16 cellular contexts compared by ENCODE assay signal in the genomic region with DNA sequence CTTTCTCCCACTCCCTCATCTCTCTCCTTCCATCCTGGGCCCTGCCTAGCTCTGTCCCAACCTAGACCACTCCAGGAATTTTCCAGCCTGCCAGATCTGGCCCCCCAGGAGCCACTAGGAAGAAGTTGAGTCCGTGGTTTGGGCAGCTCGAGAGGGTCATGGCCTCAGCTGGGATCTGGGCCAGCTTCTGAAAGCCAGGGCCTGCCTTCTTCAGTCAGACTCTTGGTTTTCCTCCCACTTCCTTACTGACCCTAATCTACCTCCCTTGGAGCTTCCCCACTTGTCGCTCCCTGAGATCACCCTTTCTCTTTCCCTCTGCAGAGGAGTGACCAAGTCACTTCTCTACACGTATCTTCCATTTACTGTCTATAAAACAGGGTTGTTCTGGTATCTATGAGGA. TPM values are rescaled to one million over a fixed set of nuclear protein-coding genes. Genes with fewer than 3 reads are reported as not detected.
DNase-seq lines count a peak whose midpoint lies in the region; ATAC-seq, FAIRE-seq and TF ChIP-seq lines count a peak whose summit lies in the region.
"Had no signal": no experiment of that assay in that cellular context is flagged by ENCODE, and none has a peak within 500 bp of the region (broad histone marks: within the 10 kb centered on the region; RNA-seq: fewer than 3 reads in every experiment).

No MANE protein-coding gene starts in this region.

- CTCF ChIA-PET in K562 (lab: Yijun Ruan, JAX; ENCODE audit: low intra/inter-chr PET ratio): interaction anchor here (1.0 kb wide), 1 partner anchor 329 kb away, joined by 4 read pairs; no protein-coding TSS in a partner anchor
- CTCF ChIA-PET in activated CD4-positive, alpha-beta T cell treated with anti-CD3 and anti-CD28 coated beads, Interleukin-2, amount 10 ng/mL, durations not matched to agents 7 days and 5 days (lab: Charles Lee): interaction anchor here (1.3 kb wide), 1 partner anchor 17 kb away, joined by 4 read pairs; no protein-coding TSS in a partner anchor

- H4K20me1 ChIP-seq in K562 (replicated peaks; ENCODE audit: control insufficient read depth, insufficient read depth, low read length): 0 out of 2 replicates have a peak, but pooled peaks cover 7% of the 10 kb centered on the region

- peaks cover 8 to 10% of the 10 kb centered on the region in 2 experiments; a peak in 3 of 5 replicates for H3K4me1 ChIP-seq in K562 (replicated peaks in 1 of 2; ENCODE audit: control insufficient read depth in 2 of 2, insufficient read depth in 2 of 2, low read length in 2 of 2)
- H3K4me1 ChIP-seq in left ventricle myocardium inferior: peaks cover 13% of the 10 kb centered on the region
- no peaks in the 10 kb centered on the region for H3K4me1 ChIP-seq in aorta (ENCODE audit: control insufficient read depth in 1 of 2, insufficient read depth in 2 of 2, low read length in 2 of 2)

- H3K79me2 ChIP-seq in K562 (ENCODE audit: control insufficient read depth, insufficient read depth, low read length): no peaks in the 10 kb centered on the region

- TF ChIP-seq EP300 in K562 (IDR thresholded peaks at IDR 0.05; ENCODE audit: low read length): no peak

- H2AFZ ChIP-seq in K562 (ENCODE audit: low read depth, low read length): no peak overlapping the region

- ATAC-seq in K562: peak; percentile 53
- peak; percentile 66 for ATAC-seq in aorta (ENCODE audit: low FRiP score)
- ATAC-seq: GM12878; stimulated activated memory B cell treated with anti-CD40 and anti-IgM and Interleukin-4, amounts not matched to agents 10 μg/mL and 1 μg/mL and 100 μg/mL, for 72 hours had no signal

- FAIRE-seq in K562 (lab: Jason Lieb, UNC): no peak
- FAIRE-seq: A204.1, GM12878, keratinocyte had no signal

- no peak for DNase-seq in activated T-cell treated with anti-CD3 and anti-CD28 coated beads, Interleukin-2, amount 50 U/mL, for 24 hours
- no peak for DNase-seq in activated T-cell treated with anti-CD3 and anti-CD28 coated beads for 4 hours
- peak in 1 of 4 experiments; percentile 14 for DNase-seq in K562 (ENCODE audit: extremely low read depth in 1 of 4, low spot score in 3 of 4)
- peak; percentile 49 for DNase-seq in left ventricle myocardium inferior
- DNase-seq in aorta: no peak
- DNase-seq in UCSD-AML1 (lab: John Stamatoyannopoulos, UW; ENCODE audit: unreplicated experiment): no peak
- DNase-seq in activated CD4-positive, alpha-beta T cell treated with anti-CD3 and anti-CD28 coated beads, Interleukin-2, amount 10 ng/mL, durations not matched to agents 7 days and 5 days: no peak
- no peak for DNase-seq in NK-92 (lab: John Stamatoyannopoulos, UW; ENCODE audit: unreplicated experiment)
- DNase-seq: activated CD8-positive, alpha-beta memory T cell treated with anti-CD3 and anti-CD28 coated beads for 24 hours; activated naive CD8-positive, alpha-beta T cell treated with anti-CD3 and anti-CD28 coated beads for 36 hours; NCI-H146; stimulated activated CD4-positive, alpha-beta T cell treated with anti-CD3 and anti-CD28 coated beads, Interleukin-15, amount 100 ng/mL, for 24 hours had no signal

- in situ Hi-C loops in K562 (cut with MboI): loop anchor here (25.0 kb wide), 1 partner anchor 343 kb away; no protein-coding TSS in a partner anchor

- no peaks in the 10 kb centered on the region for H3K9me3 ChIP-seq in K562 (replicated peaks; ENCODE audit: control insufficient read depth, insufficient read depth, low read depth, low read length)
- H3K9me3 ChIP-seq in left ventricle myocardium inferior (replicated peaks): no peaks in the 10 kb centered on the region
- no peaks in the 10 kb centered on the region for H3K9me3 ChIP-seq in aorta (ENCODE audit: control insufficient read depth, low read length)

- WGBS in K562 (ENCODE audit: insufficient coverage, low coverage, missing lambda C conversion rate): 6% methylated on average over 4 of the region's 4 CpGs
- 18 to 26% methylated on average over 4 of the region's 4 CpGs for WGBS in aorta, 2 donors

- H3K4me1 Mint-ChIP-seq in activated T-cell treated with anti-CD3 and anti-CD28 coated beads, Interleukin-2, amount 50 U/mL, for 24 hours (ENCODE audit: low read depth): no peaks in the 10 kb centered on the region
- no peaks in the 10 kb centered on the region for H3K4me1 Mint-ChIP-seq in activated CD4-positive, alpha-beta T cell treated with anti-CD3 and anti-CD28 coated beads, Interleukin-2, amount 10 ng/mL, durations not matched to agents 7 days and 5 days

- no peaks in the 10 kb centered on the region for H3K27me3 Mint-ChIP-seq in activated T-cell treated with anti-CD3 and anti-CD28 coated beads, Interleukin-2, amount 50 U/mL, for 24 hours
- H3K27me3 Mint-ChIP-seq in activated CD4-positive, alpha-beta T cell treated with anti-CD3 and anti-CD28 coated beads, Interleukin-2, amount 10 ng/mL, durations not matched to agents 7 days and 5 days: no peaks in the 10 kb centered on the region
- H3K27me3 Mint-ChIP-seq: activated naive CD8-positive, alpha-beta T cell treated with anti-CD3 and anti-CD28 coated beads for 36 hours; stimulated activated memory B cell treated with anti-CD40 and anti-IgM and Interleukin-4, amounts not matched to agents 10 μg/mL and 1 μg/mL and 100 μg/mL, for 72 hours had no signal

- BruUV-seq in K562 (replicated peaks; lab: Mats Ljungman, UMichigan): no TSS peak

- TF ChIP-seq RAD21 in K562 (CRISPR knock-in tag; conservative IDR thresholded peaks at IDR 0.05 in 1 of 2, IDR thresholded peaks at IDR 0.05 in 1 of 2): no peak

- H3K9me1 ChIP-seq in K562 (ENCODE audit: control insufficient read depth, insufficient read depth, low read length): peaks cover 3% of the 10 kb centered on the region

- H3K27me3 ChIP-seq in K562 (ENCODE audit: control insufficient read depth in 2 of 2, insufficient read depth in 2 of 2, low read length in 2 of 2) (no peaks in the 10 kb centered on the region), left ventricle myocardium inferior (ENCODE audit: low read depth) (no peaks in the 10 kb centered on the region), aorta (ENCODE audit: control insufficient read depth in 1 of 2, insufficient read depth in 2 of 2, low read length in 1 of 2) (no peaks in the 10 kb centered on the region)

- H3K36me3 ChIP-seq in K562 (ENCODE audit: control insufficient read depth, insufficient read depth, low read length): no peaks in the 10 kb centered on the region
- H3K36me3 ChIP-seq in left ventricle myocardium inferior: no peaks in the 10 kb centered on the region
- H3K36me3 ChIP-seq in aorta (ENCODE audit: control insufficient read depth in 1 of 2, insufficient read depth in 2 of 2, low read length in 1 of 2): no peaks in the 10 kb centered on the region

- peak overlapping the region; percentile 11 for H3K27ac Mint-ChIP-seq in activated T-cell treated with anti-CD3 and anti-CD28 coated beads, Interleukin-2, amount 50 U/mL, for 24 hours
- no peak overlapping the region for H3K27ac Mint-ChIP-seq in activated CD4-positive, alpha-beta T cell treated with anti-CD3 and anti-CD28 coated beads, Interleukin-2, amount 10 ng/mL, durations not matched to agents 7 days and 5 days
- H3K27ac Mint-ChIP-seq: activated naive CD8-positive, alpha-beta T cell treated with anti-CD3 and anti-CD28 coated beads for 36 hours; stimulated activated memory B cell treated with anti-CD40 and anti-IgM and Interleukin-4, amounts not matched to agents 10 μg/mL and 1 μg/mL and 100 μg/mL, for 72 hours had no signal

- H3K4me2 ChIP-seq in K562 (ENCODE audit: insufficient read depth, low read length): no peak overlapping the region

- intact Hi-C loops in K562 (cut with micrococcal nuclease) (no loop called here), left ventricle myocardium inferior (cut with micrococcal nuclease) (no loop called here), aorta (cut with DNase I) (loop anchor here in 1 of 2 donors (5.0 kb wide), 1 partner anchor 77 kb away; no protein-coding TSS in a partner anchor)

- H3K9ac ChIP-seq in K562 (ENCODE audit: insufficient read depth in 1 of 2, low read depth in 2 of 2, low read length in 2 of 2): no peak overlapping the region

- POLR2A ChIA-PET in K562 (lab: Yijun Ruan, JAX): interaction anchor here (0.7 kb wide), 1 partner anchor 35 kb away, joined by 3 read pairs; no protein-coding TSS in a partner anchor
- POLR2A ChIA-PET in activated CD4-positive, alpha-beta T cell treated with anti-CD3 and anti-CD28 coated beads, Interleukin-2, amount 10 ng/mL, durations not matched to agents 7 days and 5 days (lab: Charles Lee): no interaction called here

- no peak overlapping the region for H3K4me3 Mint-ChIP-seq in activated T-cell treated with anti-CD3 and anti-CD28 coated beads, Interleukin-2, amount 50 U/mL, for 24 hours
- no peak overlapping the region for H3K4me3 Mint-ChIP-seq in activated CD4-positive, alpha-beta T cell treated with anti-CD3 and anti-CD28 coated beads, Interleukin-2, amount 10 ng/mL, durations not matched to agents 7 days and 5 days
- H3K4me3 Mint-ChIP-seq: activated naive CD8-positive, alpha-beta T cell treated with anti-CD3 and anti-CD28 coated beads for 36 hours; stimulated activated memory B cell treated with anti-CD40 and anti-IgM and Interleukin-4, amounts not matched to agents 10 μg/mL and 1 μg/mL and 100 μg/mL, for 72 hours had no signal

- no peak for TF ChIP-seq POLR2A in K562 (conservative IDR thresholded peaks at IDR 0.05)

- TF ChIP-seq CTCF in K562 (IDR thresholded peaks at IDR 0.05 in 2 of 3, conservative IDR thresholded peaks at IDR 0.05 in 1 of 3; ENCODE audit: insufficient read depth in 2 of 3, low read depth in 1 of 3, low read length in 3 of 3): no peak
- no peak for TF ChIP-seq CTCF in left ventricle myocardium inferior (IDR thresholded peaks at IDR 0.05; ENCODE audit: borderline replicate concordance)

- H3K9me3 Mint-ChIP-seq in activated T-cell treated with anti-CD3 and anti-CD28 coated beads, Interleukin-2, amount 50 U/mL, for 24 hours: no peaks in the 10 kb centered on the region
- H3K9me3 Mint-ChIP-seq in activated CD4-positive, alpha-beta T cell treated with anti-CD3 and anti-CD28 coated beads, Interleukin-2, amount 10 ng/mL, durations not matched to agents 7 days and 5 days: no peaks in the 10 kb centered on the region
- H3K9me3 Mint-ChIP-seq: activated naive CD8-positive, alpha-beta T cell treated with anti-CD3 and anti-CD28 coated beads for 36 hours; stimulated activated memory B cell treated with anti-CD40 and anti-IgM and Interleukin-4, amounts not matched to agents 10 μg/mL and 1 μg/mL and 100 μg/mL, for 72 hours had no signal

- H3K4me3 ChIP-seq in K562: no peak overlapping the region
- no peak overlapping the region for H3K4me3 ChIP-seq in left ventricle myocardium inferior
- H3K4me3 ChIP-seq in aorta (ENCODE audit: low read length in 2 of 2): no peak overlapping the region
- H3K4me3 ChIP-seq: GM12878 had no signal

- H3K36me3 Mint-ChIP-seq in activated T-cell treated with anti-CD3 and anti-CD28 coated beads, Interleukin-2, amount 50 U/mL, for 24 hours (ENCODE audit: low read depth): no peaks in the 10 kb centered on the region
- H3K36me3 Mint-ChIP-seq in activated CD4-positive, alpha-beta T cell treated with anti-CD3 and anti-CD28 coated beads, Interleukin-2, amount 10 ng/mL, durations not matched to agents 7 days and 5 days (ENCODE audit: low read depth): no peaks in the 10 kb centered on the region
- H3K36me3 Mint-ChIP-seq: activated naive CD8-positive, alpha-beta T cell treated with anti-CD3 and anti-CD28 coated beads for 36 hours; stimulated activated memory B cell treated with anti-CD40 and anti-IgM and Interleukin-4, amounts not matched to agents 10 μg/mL and 1 μg/mL and 100 μg/mL, for 72 hours had no signal

- H3K27ac ChIP-seq in K562 (ENCODE audit: extremely low read depth, low read depth, low read length) (no peak overlapping the region), left ventricle myocardium inferior (replicated peaks) (no peak overlapping the region), aorta (ENCODE audit: low read depth in 1 of 2, low read length in 2 of 2) (no peak overlapping the region)

RNA-seq across cellular contexts. Expression of a gene that starts 6.4 kb away (rescaled TPM):
- total RNA-seq in K562 (2011; cell fraction: chromatin; rRNA removed; ENCODE audit: low replicate concordance): 9.5 and 31.3 TPM in 2 replicates
- total RNA-seq in K562 (2011; cell fraction: nucleolus; rRNA removed): 21.2 and 23.6 TPM in 2 replicates
- total RNA-seq in K562 (2011; cell fraction: nucleoplasm; rRNA removed): 13.2 and 14.3 TPM in 2 replicates
- total RNA-seq in K562 (2014; rRNA removed) (8.2 and 11.3 TPM in 2 replicates), K562 (2014; rRNA removed; fragmentation: Illumina TruSeq; extraction: Trizol) (1.4 and 1.7 TPM in 2 replicates), K562 (2015; rRNA removed; fragmentation: Illumina TruSeq; extraction: Trizol) (4.0 and 4.2 TPM in 2 replicates), K562 (2021) (12.4 and 12.9 TPM in 2 replicates), left ventricle myocardium inferior (8.8 TPM), aorta (10 to 100 TPM; 14.1 to 18.9 TPM)
- polyA plus RNA-seq in K562 (2011; rRNA removed) (6.4 and 9.2 TPM in 2 replicates), K562 (2014; fragmentation: Illumina TruSeq; extraction: Trizol) (3.7 and 8.4 TPM in 2 replicates), K562 (2014; fragmentation: Nextera tagmentation; extraction: Ambion mirVana) (under 1 TPM in 1 of 2 experiments, not detected in 1; 0.11 TPM), K562 (2014; rRNA removed) (10.7 and 11.9 TPM in 2 replicates), aorta (10 to 100 TPM in 1 of 2 donors, 1 to 10 TPM in 1; 4.0 to 12.7 TPM)
- 9.5 and 22.7 TPM in 2 replicates for polyA plus RNA-seq in K562 (2011; cell fraction: cytosol; rRNA removed)
- 16.1 and 20.2 TPM in 2 replicates for polyA plus RNA-seq in K562 (2011; cell fraction: nucleus; rRNA removed)
- 7.3 and 10.7 TPM in 2 replicates for polyA plus RNA-seq in K562 (2012)
- polyA minus RNA-seq in K562 (2011; rRNA and poly(A)+ RNA removed): 2.5 and 5.3 TPM in 2 replicates
- polyA minus RNA-seq in K562 (2011; cell fraction: cytosol; rRNA and poly(A)+ RNA removed): 8.2 and 8.6 TPM in 2 replicates
- polyA minus RNA-seq in K562 (2011; cell fraction: nucleus; rRNA and poly(A)+ RNA removed): 5.5 and 6.7 TPM in 2 replicates
- total RNA-seq in activated CD4-positive, alpha-beta T cell treated with anti-CD3 and anti-CD28 coated beads, Interleukin-2, amount 10 ng/mL, durations not matched to agents 7 days and 5 days: 10 to 100 TPM; 24.7 to 24.9 TPM

RNA-seq across cellular contexts. Expression of a gene that starts 35.4 kb away (rescaled TPM):
- total RNA-seq in K562 (2011; cell fraction: chromatin; rRNA removed; ENCODE audit: low replicate concordance): 13.7 and 27.0 TPM in 2 replicates
- 25.8 and 27.0 TPM in 2 replicates for total RNA-seq in K562 (2011; cell fraction: nucleolus; rRNA removed)
- 21.0 and 29.0 TPM in 2 replicates for total RNA-seq in K562 (2011; cell fraction: nucleoplasm; rRNA removed)
- total RNA-seq in K562 (2014; rRNA removed) (49.2 and 63.0 TPM in 2 replicates), K562 (2014; rRNA removed; fragmentation: Illumina TruSeq; extraction: Trizol) (34.6 and 37.5 TPM in 2 replicates), K562 (2015; rRNA removed; fragmentation: Illumina TruSeq; extraction: Trizol) (46.6 and 47.4 TPM in 2 replicates), K562 (2021) (70.0 and 73.8 TPM in 2 replicates), left ventricle myocardium inferior (179 TPM), aorta (100 to 1,000 TPM in 1 of 2 donors, 10 to 100 TPM in 1; 91.5 to 114 TPM)
- polyA plus RNA-seq in K562 (2011; rRNA removed) (51.7 and 52.6 TPM in 2 replicates), K562 (2014; fragmentation: Illumina TruSeq; extraction: Trizol) (47.2 and 52.2 TPM in 2 replicates), K562 (2014; fragmentation: Nextera tagmentation; extraction: Ambion mirVana) (10 to 100 TPM; 11.4 to 18.0 TPM), K562 (2014; rRNA removed) (38.4 and 48.0 TPM in 2 replicates), aorta (10 to 100 TPM; 33.0 to 40.4 TPM)
- 72.8 and 75.5 TPM in 2 replicates for polyA plus RNA-seq in K562 (2011; cell fraction: cytosol; rRNA removed)
- 25.7 and 27.6 TPM in 2 replicates for polyA plus RNA-seq in K562 (2011; cell fraction: nucleus; rRNA removed)
- 30.7 and 36.5 TPM in 2 replicates for polyA plus RNA-seq in K562 (2012)
- 59.1 and 79.4 TPM in 2 replicates for polyA minus RNA-seq in K562 (2011; rRNA and poly(A)+ RNA removed)
- 74.9 and 81.0 TPM in 2 replicates for polyA minus RNA-seq in K562 (2011; cell fraction: cytosol; rRNA and poly(A)+ RNA removed)
- 12.4 and 19.2 TPM in 2 replicates for polyA minus RNA-seq in K562 (2011; cell fraction: nucleus; rRNA and poly(A)+ RNA removed)
- 100 to 1,000 TPM in 1 of 2 experiments, 10 to 100 TPM in 1; 98.2 to 102 TPM for total RNA-seq in activated CD4-positive, alpha-beta T cell treated with anti-CD3 and anti-CD28 coated beads, Interleukin-2, amount 10 ng/mL, durations not matched to agents 7 days and 5 days

RNA-seq across cellular contexts. Expression of a gene that starts 39.5 kb away (rescaled TPM):
- 135 and 339 TPM in 2 replicates for total RNA-seq in K562 (2011; cell fraction: chromatin; rRNA removed; ENCODE audit: low replicate concordance)
- total RNA-seq in K562 (2011; cell fraction: nucleolus; rRNA removed): 168 and 180 TPM in 2 replicates
- total RNA-seq in K562 (2011; cell fraction: nucleoplasm; rRNA removed): 115 and 116 TPM in 2 replicates
- total RNA-seq in K562 (2014; rRNA removed) (82.5 and 117 TPM in 2 replicates), K562 (2014; rRNA removed; fragmentation: Illumina TruSeq; extraction: Trizol) (57.2 and 64.8 TPM in 2 replicates), K562 (2015; rRNA removed; fragmentation: Illumina TruSeq; extraction: Trizol) (65.9 and 71.4 TPM in 2 replicates), K562 (2021) (116 and 121 TPM in 2 replicates), left ventricle myocardium inferior (257 TPM), aorta (100 to 1,000 TPM; 250 to 299 TPM)
- polyA plus RNA-seq in K562 (2011; rRNA removed) (126 and 140 TPM in 2 replicates), K562 (2014; fragmentation: Illumina TruSeq; extraction: Trizol) (92.6 and 108 TPM in 2 replicates), K562 (2014; fragmentation: Nextera tagmentation; extraction: Ambion mirVana) (10 to 100 TPM; 11.7 to 14.4 TPM), K562 (2014; rRNA removed) (86.9 and 88.9 TPM in 2 replicates), aorta (100 to 1,000 TPM in 1 of 2 donors, 10 to 100 TPM in 1; 87.5 to 355 TPM)
- 150 and 255 TPM in 2 replicates for polyA plus RNA-seq in K562 (2011; cell fraction: cytosol; rRNA removed)
- 312 and 400 TPM in 2 replicates for polyA plus RNA-seq in K562 (2011; cell fraction: nucleus; rRNA removed)
- polyA plus RNA-seq in K562 (2012): 87.1 and 120 TPM in 2 replicates
- 124 and 145 TPM in 2 replicates for polyA minus RNA-seq in K562 (2011; rRNA and poly(A)+ RNA removed)
- 107 and 114 TPM in 2 replicates for polyA minus RNA-seq in K562 (2011; cell fraction: cytosol; rRNA and poly(A)+ RNA removed)
- 59.5 and 63.8 TPM in 2 replicates for polyA minus RNA-seq in K562 (2011; cell fraction: nucleus; rRNA and poly(A)+ RNA removed)
- total RNA-seq in activated CD4-positive, alpha-beta T cell treated with anti-CD3 and anti-CD28 coated beads, Interleukin-2, amount 10 ng/mL, durations not matched to agents 7 days and 5 days: 100 to 1,000 TPM; 323 to 328 TPM

RNA-seq across cellular contexts. Expression of a gene that starts 41.4 kb away (rescaled TPM):
- total RNA-seq in K562 (2011; cell fraction: chromatin; rRNA removed; ENCODE audit: low replicate concordance): 8.1 and 23.7 TPM in 2 replicates
- 20.5 and 26.8 TPM in 2 replicates for total RNA-seq in K562 (2011; cell fraction: nucleolus; rRNA removed)
- 12.3 and 12.8 TPM in 2 replicates for total RNA-seq in K562 (2011; cell fraction: nucleoplasm; rRNA removed)
- total RNA-seq in K562 (2014; rRNA removed): 4.0 and 6.4 TPM in 2 replicates
- total RNA-seq in K562 (2014; rRNA removed; fragmentation: Illumina TruSeq; extraction: Trizol): 0.77 and 1.2 TPM in 2 replicates
- total RNA-seq in K562 (2015; rRNA removed; fragmentation: Illumina TruSeq; extraction: Trizol): 2.4 and 2.8 TPM in 2 replicates
- 7.8 and 8.2 TPM in 2 replicates for total RNA-seq in K562 (2021)
- polyA plus RNA-seq in K562 (2011; rRNA removed): 3.0 and 5.9 TPM in 2 replicates
- polyA plus RNA-seq in K562 (2011; cell fraction: cytosol; rRNA removed): 8.2 and 13.6 TPM in 2 replicates
- 24.6 and 25.0 TPM in 2 replicates for polyA plus RNA-seq in K562 (2011; cell fraction: nucleus; rRNA removed)
- polyA plus RNA-seq in K562 (2012): 6.5 and 7.8 TPM in 2 replicates
- polyA plus RNA-seq in K562 (2014; fragmentation: Illumina TruSeq; extraction: Trizol): 1.6 and 3.6 TPM in 2 replicates
- polyA plus RNA-seq in K562 (2014; fragmentation: Nextera tagmentation; extraction: Ambion mirVana): under 1 TPM; 0.10 to 0.21 TPM
- polyA plus RNA-seq in K562 (2014; rRNA removed): 3.8 and 4.7 TPM in 2 replicates
- 3.6 and 5.1 TPM in 2 replicates for polyA minus RNA-seq in K562 (2011; rRNA and poly(A)+ RNA removed)
- 4.9 and 5.6 TPM in 2 replicates for polyA minus RNA-seq in K562 (2011; cell fraction: cytosol; rRNA and poly(A)+ RNA removed)
- 11.4 and 14.9 TPM in 2 replicates for polyA minus RNA-seq in K562 (2011; cell fraction: nucleus; rRNA and poly(A)+ RNA removed)
- 37.0 TPM for total RNA-seq in left ventricle myocardium inferior
- 10 to 100 TPM; 11.1 to 13.1 TPM for total RNA-seq in aorta
- polyA plus RNA-seq in aorta: 1 to 10 TPM; 2.4 to 7.5 TPM
- 1 to 10 TPM; 6.8 to 8.5 TPM for total RNA-seq in activated CD4-positive, alpha-beta T cell treated with anti-CD3 and anti-CD28 coated beads, Interleukin-2, amount 10 ng/mL, durations not matched to agents 7 days and 5 days
